In the genomic region with DNA sequence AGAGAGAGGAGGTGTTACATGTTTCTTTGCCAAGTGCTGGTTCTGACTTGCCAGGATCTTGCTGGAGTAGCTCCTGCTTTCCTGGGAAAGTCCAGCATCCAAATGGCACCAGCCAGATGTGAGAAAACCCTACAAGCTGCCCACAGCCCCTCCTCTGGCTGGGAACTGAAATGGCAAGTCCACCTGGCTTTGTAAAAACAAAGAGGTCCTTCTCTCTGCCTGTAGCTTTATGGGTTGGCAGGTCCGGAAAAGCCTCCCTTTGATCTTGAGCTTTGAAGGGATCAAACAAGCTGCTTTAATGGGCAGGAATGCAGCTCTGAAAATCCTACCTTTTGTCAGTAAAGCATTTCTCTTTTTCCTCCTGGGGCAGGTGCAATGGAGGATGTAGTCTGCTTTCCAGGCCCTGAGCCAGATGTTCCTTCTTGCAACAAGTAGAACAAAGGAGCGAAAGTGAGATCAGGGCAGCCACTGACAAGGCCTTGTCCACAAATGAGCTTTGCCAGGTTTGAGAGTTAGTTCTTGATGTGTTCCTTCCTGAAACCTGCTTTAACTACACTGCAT, we compare ENCODE assay signal across 9 cellular contexts.
DNase-seq lines count a peak whose midpoint lies in the region; ATAC-seq and TF ChIP-seq lines count a peak whose summit lies in the region.
"Had no signal": no experiment of that assay in that cellular context is flagged by ENCODE, and none has a peak within 500 bp of the region (broad histone marks: within the 10 kb centered on the region; RNA-seq: fewer than 3 reads in every experiment).

No MANE protein-coding gene starts in this region.

- H3F3A ChIP-seq in OCI-LY1 (ENCODE audit: insufficient read depth, low read length), result no peaks in the 10 kb centered on the region

- no peak overlapping the region for H3K9ac ChIP-seq in HUES48 (ENCODE audit: low read depth, low read length)
- H3K9ac ChIP-seq in OCI-LY1 (ENCODE audit: low read length), result no peak overlapping the region

- H3K27me3 Mint-ChIP-seq in activated T-cell treated with anti-CD3 and anti-CD28 coated beads, Interleukin-2, amount 50 U/mL, for 4 hours (ENCODE audit: low read depth), result no peaks in the 10 kb centered on the region

- H3K4me1 ChIP-seq in HUES48 (ENCODE audit: control insufficient read depth, insufficient read depth, low read length), result peaks cover 13% of the 10 kb centered on the region; the same call in 1 of the 2 replicates
- no peaks in the 10 kb centered on the region for H3K4me1 ChIP-seq in OCI-LY1 (ENCODE audit: insufficient read depth, low read length, severe bottlenecking)
- H3K4me1 ChIP-seq in left ventricle myocardium inferior, result peaks cover 24% of the 10 kb centered on the region
- H3K4me1 ChIP-seq in stomach, result peaks cover 8 to 46% (median 22%) of the 10 kb centered on the region in 4 donors

- H3K79me2 ChIP-seq in OCI-LY1 (ENCODE audit: insufficient read depth, low read length), result no peaks in the 10 kb centered on the region

- H3K27me3 ChIP-seq in HUES48 (ENCODE audit: control insufficient read depth, insufficient read depth, low read length) (no peaks in the 10 kb centered on the region), OCI-LY1 (ENCODE audit: insufficient read depth, low read length) (no peaks in the 10 kb centered on the region), left ventricle myocardium inferior (ENCODE audit: low read depth) (no peaks in the 10 kb centered on the region), stomach (no peaks in the 10 kb centered on the region)

- H3K4me3 Mint-ChIP-seq in activated T-cell treated with anti-CD3 and anti-CD28 coated beads, Interleukin-2, amount 50 U/mL, for 4 hours, result no peak overlapping the region

- peak; percentile 1; the same call in 1 of the 2 replicates for TF ChIP-seq CTCF in OCI-LY1 (IDR thresholded peaks at IDR 0.05; ENCODE audit: low read length)
- TF ChIP-seq CTCF in left ventricle myocardium inferior (IDR thresholded peaks at IDR 0.05; ENCODE audit: borderline replicate concordance), result peak; percentile 12
- no peak for TF ChIP-seq CTCF in stomach (IDR thresholded peaks at IDR 0.05)

- TF ChIP-seq EP300 in stomach (IDR thresholded peaks at IDR 0.05), result no peak

- H3K9me2 ChIP-seq in OCI-LY1 (ENCODE audit: low read depth, low read length), result no peaks in the 10 kb centered on the region

- H3K9me3 ChIP-seq in HUES48 (ENCODE audit: control insufficient read depth, insufficient read depth, low read length) (no peaks in the 10 kb centered on the region), OCI-LY1 (ENCODE audit: low read length) (peaks cover 5% of the 10 kb centered on the region; the same call in 1 of the 2 replicates), left ventricle myocardium inferior (replicated peaks) (no peaks in the 10 kb centered on the region), stomach (no peaks in the 10 kb centered on the region)

- 36 to 56% (median 44%) methylated on average over 2 of the region's 2 CpGs for WGBS in stomach, 5 donors

- TF ChIP-seq POLR2A in stomach (IDR thresholded peaks at IDR 0.05), result no peak

- no peak overlapping the region for H2AFZ ChIP-seq in OCI-LY1 (ENCODE audit: low read length)

- no peak overlapping the region for H3K4me3 ChIP-seq in HUES48 (ENCODE audit: low read depth, low read length)
- no peak overlapping the region for H3K4me3 ChIP-seq in OCI-LY1 (ENCODE audit: low read depth, low read length, poor library complexity, severe bottlenecking)
- H3K4me3 ChIP-seq in left ventricle myocardium inferior, result no peak overlapping the region
- no peak overlapping the region for H3K4me3 ChIP-seq in stomach

- no peaks in the 10 kb centered on the region for H3K36me3 Mint-ChIP-seq in activated T-cell treated with anti-CD3 and anti-CD28 coated beads, Interleukin-2, amount 50 U/mL, for 4 hours (ENCODE audit: insufficient read depth)

- no peaks in the 10 kb centered on the region for H4K20me1 ChIP-seq in OCI-LY1 (ENCODE audit: insufficient read depth, low read length)

- peaks cover 3% of the 10 kb centered on the region for H3K9me3 Mint-ChIP-seq in activated T-cell treated with anti-CD3 and anti-CD28 coated beads, Interleukin-2, amount 50 U/mL, for 4 hours

- peak overlapping the region; percentile 70 for H3K27ac ChIP-seq in HUES48 (ENCODE audit: low read depth, low read length)
- no peak overlapping the region for H3K27ac ChIP-seq in OCI-LY1 (ENCODE audit: low read depth, low read length, poor library complexity, severe bottlenecking)
- no peak overlapping the region for H3K27ac ChIP-seq in left ventricle myocardium inferior (replicated peaks)
- H3K27ac ChIP-seq in stomach, result peak overlapping the region in 4 of 5 donors; percentile 9 to 61 (median 20)
- H3K27ac ChIP-seq: HL-60 had no signal

- ATAC-seq in activated T-cell treated with anti-CD3 and anti-CD28 coated beads, Interleukin-2, amount 50 U/mL, for 4 hours, result no peak

- DNase-seq in left ventricle myocardium inferior, result no peak
- DNase-seq in stomach, result peak; percentile 69
- DNase-seq in kidney tubule cell (ENCODE audit: low spot score), result no peak
- DNase-seq in OCI-M1 (lab: John Stamatoyannopoulos, UW), result no peak
- no peak for DNase-seq in activated T-cell treated with anti-CD3 and anti-CD28 coated beads, Interleukin-2, amount 50 U/mL, for 4 hours
- DNase-seq: activated CD4-positive, alpha-beta T cell treated with anti-CD3 and anti-CD28 coated beads for 1 hour had no signal

- intact Hi-C loops in left ventricle myocardium inferior (cut with micrococcal nuclease), result no loop called here
- intact Hi-C loops in stomach (cut with DNase I; ENCODE audit: low total_unique reads), result no loop called here

- no peaks in the 10 kb centered on the region for H3K4me1 Mint-ChIP-seq in activated T-cell treated with anti-CD3 and anti-CD28 coated beads, Interleukin-2, amount 50 U/mL, for 4 hours (ENCODE audit: low read depth)

- no peak overlapping the region for H3K4me2 ChIP-seq in OCI-LY1 (ENCODE audit: low read length)

- H3K36me3 ChIP-seq in HUES48 (ENCODE audit: control insufficient read depth, insufficient read depth, low read length) (no peaks in the 10 kb centered on the region), OCI-LY1 (ENCODE audit: insufficient read depth, low read length) (no peaks in the 10 kb centered on the region), left ventricle myocardium inferior (no peaks in the 10 kb centered on the region), stomach (no peaks in the 10 kb centered on the region)

Comparison
In these comparisons a context has a peak if more than half of its experiments do, and no peak if none do; other contexts are left out.
1. H3K27ac ChIP-seq: peak in HUES48 (single experiment) and stomach (4 of 5); none in OCI-LY1 (single experiment) and left ventricle myocardium inferior (single experiment).
2. CTCF ChIP-seq: peak in OCI-LY1 (single experiment) and left ventricle myocardium inferior (single experiment); none in stomach (0 of 7).